Comparison of ENCODE assay signal across 28 cellular contexts in the genomic region with DNA sequence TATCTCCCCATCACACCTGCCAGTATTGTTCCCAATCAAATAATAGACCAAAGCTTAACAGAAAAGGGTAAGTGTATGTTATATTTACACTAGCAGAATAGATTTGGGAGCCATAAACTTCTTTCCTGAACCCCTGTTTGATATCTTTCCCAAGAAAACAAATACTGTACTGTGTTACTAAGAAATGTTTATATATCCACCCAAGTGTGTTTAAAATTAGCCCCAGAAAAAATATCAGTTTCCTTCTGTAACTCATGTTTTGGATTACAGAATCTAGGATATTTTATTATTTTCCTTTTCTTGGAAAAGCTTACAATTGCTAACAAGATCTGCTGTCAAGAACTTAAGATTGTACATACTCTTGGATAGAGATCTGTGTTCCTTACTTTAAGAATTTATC.
"Had no signal": no experiment of that assay in that cellular context is flagged by ENCODE, and none has a peak within 500 bp of the region (broad histone marks: within the 10 kb centered on the region; RNA-seq: fewer than 3 reads in every experiment).

No MANE protein-coding gene starts in this region.

- H3K9me3 ChIP-seq: ascending aorta, SJCRH30 had no signal

- H3K27me3 Mint-ChIP-seq: activated CD8-positive, alpha-beta T cell treated with anti-CD3 and anti-CD28 coated beads for 36 hours; activated naive CD8-positive, alpha-beta T cell treated with anti-CD3 and anti-CD28 coated beads for 36 hours; activated T-helper 17 cell treated with anti-CD3 and anti-CD28 coated beads, Interleukin-2, amount 50 U/mL, for 72 hours had no signal

- H3K36me3 ChIP-seq: ascending aorta, SJCRH30, WERI-Rb-1 had no signal

- H3K4me1 Mint-ChIP-seq: activated naive CD8-positive, alpha-beta T cell treated with anti-CD3 and anti-CD28 coated beads for 36 hours; activated T-helper 17 cell treated with anti-CD3 and anti-CD28 coated beads, Interleukin-2, amount 50 U/mL, for 72 hours had no signal

- FAIRE-seq: bronchial epithelial cell had no signal

- ATAC-seq: activated CD8-positive, alpha-beta T cell treated with anti-CD3 and anti-CD28 coated beads for 36 hours; activated T-cell treated with anti-CD3 and anti-CD28 coated beads, Interleukin-2, amount 50 U/mL, for 72 hours; activated T-helper 17 cell treated with anti-CD3 and anti-CD28 coated beads, Interleukin-2, amount 50 U/mL, for 72 hours; Panc1 had no signal

- H3K36me3 Mint-ChIP-seq: activated naive CD8-positive, alpha-beta T cell treated with anti-CD3 and anti-CD28 coated beads for 36 hours had no signal

- H3K4me3 Mint-ChIP-seq: activated CD8-positive, alpha-beta T cell treated with anti-CD3 and anti-CD28 coated beads for 36 hours; activated naive CD8-positive, alpha-beta T cell treated with anti-CD3 and anti-CD28 coated beads for 36 hours; activated T-cell treated with anti-CD3 and anti-CD28 coated beads, Interleukin-2, amount 50 U/mL, for 72 hours; activated T-helper 17 cell treated with anti-CD3 and anti-CD28 coated beads, Interleukin-2, amount 50 U/mL, for 72 hours had no signal

- H3K27me3 ChIP-seq: ascending aorta, SJCRH30 had no signal

- DNase-seq: activated CD4-positive, alpha-beta T cell treated with anti-CD3 and anti-CD28 coated beads for 1 hour; activated CD4-positive, alpha-beta T cell treated with anti-CD3 and anti-CD28 coated beads for 48 hours; activated CD4-positive, alpha-beta T cell treated with anti-CD3 and anti-CD28 coated beads, Interleukin-2, amount 50 U/mL, for 4 hours; activated CD4-positive, CD25-positive, alpha-beta regulatory T cell; activated CD8-positive, alpha-beta T cell treated with anti-CD3 and anti-CD28 coated beads for 36 hours; activated effector memory CD4-positive, alpha-beta T cell treated with anti-CD3 and anti-CD28 coated beads, Interleukin-2, amount 50 U/mL, for 16 hours; activated naive CD4-positive, alpha-beta T cell; activated naive CD4-positive, alpha-beta T cell treated with anti-CD3 and anti-CD28 coated beads, Interleukin-2, amount 50 U/mL, for 16 hours; activated naive CD8-positive, alpha-beta T cell treated with anti-CD3 and anti-CD28 coated beads for 36 hours; activated T-cell treated with anti-CD3 and anti-CD28 coated beads, Interleukin-2, amount 50 U/mL, for 1 hour; activated T-cell treated with anti-CD3 and anti-CD28 coated beads, Interleukin-2, amount 50 U/mL, for 72 hours; amygdala; caudate nucleus; Karpas-422; KBM-7; NCI-H1105 treated with DMSO at 0.1 percent for 48 hours; NCI-H1436; NCI-H1694; NCI-H1930; NCI-H524 treated with DMSO at 0.1 percent for 48 hours; T1000; WERI-Rb-1 had no signal

- H3K27ac Mint-ChIP-seq: activated CD8-positive, alpha-beta T cell treated with anti-CD3 and anti-CD28 coated beads for 36 hours; activated naive CD8-positive, alpha-beta T cell treated with anti-CD3 and anti-CD28 coated beads for 36 hours; activated T-cell treated with anti-CD3 and anti-CD28 coated beads, Interleukin-2, amount 50 U/mL, for 72 hours; activated T-helper 17 cell treated with anti-CD3 and anti-CD28 coated beads, Interleukin-2, amount 50 U/mL, for 72 hours had no signal

- H3K27ac ChIP-seq: ascending aorta, SJCRH30, SK-N-MC, WERI-Rb-1 had no signal

- H3K4me1 ChIP-seq: ascending aorta, SJCRH30 had no signal

- H3K4me3 ChIP-seq: ascending aorta, SJCRH30, SK-N-MC had no signal
